26 cellular contexts compared by ENCODE assay signal in genomic region chr7:153408360-153409335, GRCh38.
"Had no signal": no experiment of that assay in that cellular context is flagged by ENCODE, and none has a peak within 500 bp of the region (broad histone marks: within the 10 kb centered on the region; RNA-seq: fewer than 3 reads in every experiment).

No MANE protein-coding gene starts in this region.

- FAIRE-seq: pancreas had no signal

- H3K9me3 ChIP-seq: pancreas, prostate gland, vagina had no signal

- H3K4me2 ChIP-seq: hepatocyte had no signal

- H3K27me3 ChIP-seq: hepatocyte, pancreas, spleen, tibial nerve, upper lobe of left lung, vagina had no signal

- H3K36me3 ChIP-seq: left ventricle myocardium inferior, pancreas, prostate gland, spleen, tibial nerve, upper lobe of left lung, vagina had no signal

- ATAC-seq: mucosa of descending colon; naive thymus-derived CD4-positive, alpha-beta T cell; natural killer cell treated with Interleukin-12 subunit alpha and Interleukin-12 subunit beta and Interleukin-15 and Interleukin-18, amount 100 ng/mL, for 72 hours; pancreas; right cardiac atrium; sciatic nerve; stimulated activated memory B cell treated with anti-CD40 and anti-IgM and Interleukin-4, amounts not matched to agents 10 μg/mL and 1 μg/mL and 100 μg/mL, for 72 hours; stimulated activated naive CD8-positive, alpha-beta T cell treated with anti-CD3 and anti-CD28 coated beads, Interleukin-15, amount 100 ng/mL, for 72 hours had no signal

- H2AFZ ChIP-seq: hepatocyte had no signal

- H3K27ac ChIP-seq: hepatocyte, left ventricle myocardium inferior, pancreas, prostate gland, skin epidermis, spleen, tibial nerve, upper lobe of left lung, vagina had no signal

- H3K4me1 ChIP-seq: left ventricle myocardium inferior, pancreas, prostate gland, spleen, tibial nerve, upper lobe of left lung, vagina had no signal

- DNase-seq: islet precursor cell; left ventricle myocardium inferior; midbrain; mucosa of descending colon; naive thymus-derived CD4-positive, alpha-beta T cell; nucleus accumbens; pancreas; posterior cingulate gyrus; retina; right cardiac atrium; spleen; stimulated activated CD4-positive, alpha-beta T cell treated with anti-CD3 and anti-CD28 coated beads, Interleukin-4, amount 100 ng/mL, for 4 hours; stimulated activated CD8-positive, alpha-beta memory T cell treated with anti-CD3 and anti-CD28 coated beads, Interleukin-4, amount 100 ng/mL, for 48 hours; stimulated activated naive CD4-positive, alpha-beta T cell treated with Interleukin-2 at 50 U/mL for 16 hours; stimulated activated naive CD8-positive, alpha-beta T cell treated with anti-CD3 and anti-CD28 coated beads, Interleukin-15, amount 100 ng/mL, for 72 hours; substantia nigra; upper lobe of left lung had no signal

- H3K4me3 ChIP-seq: hepatocyte, left ventricle myocardium inferior, lung, mucosa of descending colon, pancreas, prostate gland, skin epidermis, spleen, tibial nerve, upper lobe of left lung, vagina had no signal
